Comparison of ENCODE assay signal across 1 cellular context in the genomic region with DNA sequence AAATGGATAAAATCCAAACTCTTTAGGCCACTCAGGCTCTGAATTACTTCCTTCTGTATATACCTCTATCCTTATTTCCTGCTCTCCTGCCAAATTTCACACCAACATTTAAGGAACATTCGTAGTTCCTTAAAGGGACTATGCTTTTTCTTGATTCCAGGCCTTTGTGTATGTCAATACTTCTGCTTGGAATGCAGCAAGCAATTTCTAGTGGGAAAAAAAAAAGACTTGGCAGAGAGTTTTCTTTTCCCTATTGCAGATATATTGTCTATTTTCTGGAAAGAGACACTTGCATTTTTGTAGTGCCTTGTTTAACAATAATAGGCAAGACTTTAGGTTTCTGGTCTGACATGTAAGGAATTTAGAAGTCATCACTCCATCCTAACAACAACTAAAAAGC.
TF ChIP-seq lines count a peak whose summit lies in the region.

No MANE protein-coding gene starts in this region.

TF ChIP-seq in IMR-90, 13 proteins besides CTCF, POLR2A, EP300 and RAD21:
- TF ChIP-seq BHLHE40 (IDR thresholded peaks at IDR 0.05; ENCODE audit: low read depth, low read length) (no peak), FOS (IDR thresholded peaks at IDR 0.05; ENCODE audit: low read depth, low read length) (no peak), NFE2L2 (IDR thresholded peaks at IDR 0.05; ENCODE audit: low read depth, low read length) (no peak), MAZ (IDR thresholded peaks at IDR 0.05; ENCODE audit: borderline replicate concordance, low read depth, low read length) (no peak), RFX5 (IDR thresholded peaks at IDR 0.05; ENCODE audit: low read depth, low read length) (no peak), SMC3 (IDR thresholded peaks at IDR 0.05; ENCODE audit: low read depth, low read length) (no peak), RCOR1 (IDR thresholded peaks at IDR 0.05; ENCODE audit: insufficient replicate concordance, low read length) (no peak), CHD1 (IDR thresholded peaks at IDR 0.05; ENCODE audit: low read depth, low read length) (no peak), CEBPB (IDR thresholded peaks at IDR 0.05; ENCODE audit: low read depth, low read length) (no peak), MAFK (IDR thresholded peaks at IDR 0.05; ENCODE audit: low read depth, low read length) (no peak), MXI1 (IDR thresholded peaks at IDR 0.05; ENCODE audit: borderline replicate concordance, low read depth, low read length) (no peak)
- TF ChIP-seq, protein P1, sequence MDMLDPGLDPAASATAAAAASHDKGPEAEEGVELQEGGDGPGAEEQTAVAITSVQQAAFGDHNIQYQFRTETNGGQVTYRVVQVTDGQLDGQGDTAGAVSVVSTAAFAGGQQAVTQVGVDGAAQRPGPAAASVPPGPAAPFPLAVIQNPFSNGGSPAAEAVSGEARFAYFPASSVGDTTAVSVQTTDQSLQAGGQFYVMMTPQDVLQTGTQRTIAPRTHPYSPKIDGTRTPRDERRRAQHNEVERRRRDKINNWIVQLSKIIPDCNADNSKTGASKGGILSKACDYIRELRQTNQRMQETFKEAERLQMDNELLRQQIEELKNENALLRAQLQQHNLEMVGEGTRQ (IDR thresholded peaks at IDR 0.05; ENCODE audit: low read depth, low read length) = no peak
- TF ChIP-seq, protein P2, sequence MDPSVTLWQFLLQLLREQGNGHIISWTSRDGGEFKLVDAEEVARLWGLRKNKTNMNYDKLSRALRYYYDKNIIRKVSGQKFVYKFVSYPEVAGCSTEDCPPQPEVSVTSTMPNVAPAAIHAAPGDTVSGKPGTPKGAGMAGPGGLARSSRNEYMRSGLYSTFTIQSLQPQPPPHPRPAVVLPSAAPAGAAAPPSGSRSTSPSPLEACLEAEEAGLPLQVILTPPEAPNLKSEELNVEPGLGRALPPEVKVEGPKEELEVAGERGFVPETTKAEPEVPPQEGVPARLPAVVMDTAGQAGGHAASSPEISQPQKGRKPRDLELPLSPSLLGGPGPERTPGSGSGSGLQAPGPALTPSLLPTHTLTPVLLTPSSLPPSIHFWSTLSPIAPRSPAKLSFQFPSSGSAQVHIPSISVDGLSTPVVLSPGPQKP (IDR thresholded peaks at IDR 0.05; ENCODE audit: borderline replicate concordance, low read depth, low read length) = no peak
